ENCODE assay signal across 25 cellular contexts in genomic region chr18:74529811-74530583, GRCh38. TPM values are rescaled to one million over a fixed set of nuclear protein-coding genes. Genes with fewer than 3 reads are reported as not detected.
DNase-seq lines count a peak whose midpoint lies in the region; ATAC-seq and TF ChIP-seq lines count a peak whose summit lies in the region.
"Had no signal": no experiment of that assay in that cellular context is flagged by ENCODE, and none has a peak within 500 bp of the region (broad histone marks: within the 10 kb centered on the region; RNA-seq: fewer than 3 reads in every experiment).

No MANE protein-coding gene starts in this region.

- no peaks in the 10 kb centered on the region for H3K4me1 ChIP-seq in H9 (ENCODE audit: insufficient read depth, low read length)
- H3K4me1 ChIP-seq: BE2C had no signal

- ATAC-seq in GM21526 (IDR thresholded peaks at IDR 0.05; ENCODE audit: low FRiP score, unreplicated experiment): no peak
- ATAC-seq: PC-3 had no signal

- H3K9ac ChIP-seq in H9 (ENCODE audit: extremely low read depth, insufficient read length, low read length): no peak overlapping the region
- H3K9ac ChIP-seq: GM23248 had no signal

- no peak overlapping the region for H3K14ac ChIP-seq in H9 (ENCODE audit: insufficient read depth, low read length)

- TF ChIP-seq CTCF in H9 (conservative IDR thresholded peaks at IDR 0.05) (no peak), coronary artery (IDR thresholded peaks at IDR 0.05) (no peak)

- no peaks in the 10 kb centered on the region for H3K9me3 ChIP-seq in H9 (ENCODE audit: control insufficient read depth, low read depth, low read length)
- H3K9me3 ChIP-seq: BE2C had no signal

- no peak overlapping the region for H3K4ac ChIP-seq in H9 (ENCODE audit: low read depth, low read length)

- H3K27ac Mint-ChIP-seq in H9: no peak overlapping the region
- H3K27ac Mint-ChIP-seq: CD4-positive, CD25-positive, alpha-beta regulatory T cell had no signal

- H3K27me3 ChIP-seq in H9 (ENCODE audit: insufficient read depth, low read length): no peaks in the 10 kb centered on the region
- H3K27me3 ChIP-seq: BE2C had no signal

- H3K23ac ChIP-seq in H9 (ENCODE audit: insufficient read length, low read depth, low read length): no peak overlapping the region

- no peak overlapping the region for H2AK5ac ChIP-seq in H9 (ENCODE audit: insufficient read length, low read length)

- no peak overlapping the region for H3K4me3 Mint-ChIP-seq in H9
- H3K4me3 Mint-ChIP-seq: CD4-positive, CD25-positive, alpha-beta regulatory T cell had no signal

- H2BK20ac ChIP-seq in H9 (ENCODE audit: low read depth, low read length, poor library complexity, severe bottlenecking): no peak overlapping the region

- no peaks in the 10 kb centered on the region; a peak in 1 of 7 replicates for H3K36me3 Mint-ChIP-seq in H9 (ENCODE audit: insufficient read depth in 1 of 3, low read depth in 3 of 3)
- H3K36me3 Mint-ChIP-seq: CD4-positive, CD25-positive, alpha-beta regulatory T cell had no signal

- H3K4me2 ChIP-seq in H9 (ENCODE audit: insufficient read depth, insufficient read length, low read length): no peak overlapping the region

- H3K23me2 ChIP-seq in H9 (ENCODE audit: insufficient read length, low read depth, low read length, poor library complexity, severe bottlenecking): peaks cover 2% of the 10 kb centered on the region

- H3K9me3 Mint-ChIP-seq in H9: no peaks in the 10 kb centered on the region; a peak in 1 of 5 replicates
- H3K9me3 Mint-ChIP-seq: CD4-positive, CD25-positive, alpha-beta regulatory T cell had no signal

- no peak overlapping the region for H2BK15ac ChIP-seq in H9 (ENCODE audit: low read depth, low read length)

- H3T11ph ChIP-seq in H9 (ENCODE audit: low read length): no peak overlapping the region

- DNase-seq in H9 (peak; percentile 23), coronary artery (ENCODE audit: low spot score) (peak; percentile 49), mesenteric fat pad (ENCODE audit: low spot score) (peak; percentile 86), substantia nigra (lab: John Stamatoyannopoulos, UW) (no peak), NCI-H345 (lab: John Stamatoyannopoulos, UW) (no peak)
- no peak for DNase-seq in activated CD4-positive, alpha-beta T cell treated with anti-CD3 and anti-CD28 coated beads for 48 hours
- DNase-seq: BE2C; CD4-positive, CD25-positive, alpha-beta regulatory T cell; DMS79; GM23248; HCEC 1CT; KG1; NCI-H1092 treated with DMSO at 0.1 percent for 48 hours; NCI-H1436 treated with DMSO at 0.1 percent for 48 hours; NCI-H2081 treated with DMSO at 0.1 percent for 48 hours; NCI-H446 treated with DMSO at 0.1 percent for 48 hours; NCI-H526 treated with DMSO at 0.1 percent for 48 hours; PC-3; SHP77 treated with DMSO at 0.1 percent for 48 hours had no signal

- 0 out of 4 replicates have a peak, but pooled peaks cover 0 to 3% of the 10 kb centered on the region in 2 experiments for H3K4me1 Mint-ChIP-seq in H9
- H3K4me1 Mint-ChIP-seq: CD4-positive, CD25-positive, alpha-beta regulatory T cell had no signal

- no peak overlapping the region for H2BK120ac ChIP-seq in H9 (ENCODE audit: low read depth, low read length, poor library complexity, severe bottlenecking)

- no peaks in the 10 kb centered on the region for H3K79me2 ChIP-seq in H9 (ENCODE audit: insufficient read depth, low read length)

- H2AFZ ChIP-seq in H9 (ENCODE audit: low read length): no peak overlapping the region
- H2AFZ ChIP-seq: GM23248 had no signal

- no peak overlapping the region for H2BK5ac ChIP-seq in H9 (ENCODE audit: insufficient read length, low read length)

- no peak overlapping the region for H4K91ac ChIP-seq in H9 (ENCODE audit: insufficient read length, low read depth, low read length)

- H3K18ac ChIP-seq in H9 (ENCODE audit: insufficient read length, low read depth, low read length): no peak overlapping the region

- no peak overlapping the region for H4K8ac ChIP-seq in H9 (replicated peaks; ENCODE audit: insufficient read length, low read depth, low read length)

- no peak overlapping the region for H4K5ac ChIP-seq in H9 (ENCODE audit: insufficient read length, low read depth, low read length)

- H3K56ac ChIP-seq in H9 (ENCODE audit: insufficient read length, low read depth, low read length): no peak overlapping the region

- no CpG with 5 or more reads among the region's 25 CpGs for WGBS in H9 (ENCODE audit: extremely low coverage, insufficient read length, low lambda C conversion rate)

- H2BK12ac ChIP-seq in H9 (ENCODE audit: insufficient read length, low read depth, low read length): no peak overlapping the region

- no peaks in the 10 kb centered on the region for H3K79me1 ChIP-seq in H9 (ENCODE audit: insufficient read depth, low read depth, low read length, poor library complexity, severe bottlenecking)

- H3K27ac ChIP-seq in H9 (ENCODE audit: insufficient read length, low read depth, low read length) (no peak overlapping the region), coronary artery (no peak overlapping the region), substantia nigra (ENCODE audit: low read depth, low read length, poor library complexity, severe bottlenecking) (peak overlapping the region; percentile 63)
- H3K27ac ChIP-seq: GM23248, SK-N-MC had no signal

- H3K4me3 ChIP-seq in coronary artery: no peak overlapping the region
- H3K4me3 ChIP-seq: GM12878, GM23248, SK-N-MC had no signal

- H4K20me1 ChIP-seq in H9 (ENCODE audit: control insufficient read depth, insufficient read depth, insufficient read length): no peaks in the 10 kb centered on the region

- peaks cover 7% of the 10 kb centered on the region for H3K27me3 Mint-ChIP-seq in H9 (ENCODE audit: low read depth)

RNA-seq across cellular contexts. Expression of gene CNDP1, which starts 4.3 kb away (rescaled TPM):
- total RNA-seq in H9 (2021) (0.29 TPM in 1 of 2 replicates, not detected in the other), mesenteric fat pad (not detected)
- total RNA-seq: A673, GM12878, GM23248, HT1080, PC-3, RPMI7951 had no signal

RNA-seq across cellular contexts. Expression of gene CNDP2, which starts 33.8 kb away (rescaled TPM):
- 212 and 214 TPM in 2 replicates for total RNA-seq in H9 (2021)
- total RNA-seq in mesenteric fat pad: 164 TPM

Comparison
In these comparisons a context has a peak if more than half of its experiments do, and no peak if none do; other contexts are left out.
1. DNase-seq: peak in H9 (single experiment), coronary artery (single experiment) and mesenteric fat pad (single experiment); none in substantia nigra (0 of 49), activated CD4-positive, alpha-beta T cell treated with anti-CD3 and anti-CD28 coated beads for 48 hours (single experiment) and NCI-H345 (single experiment).